Comparison of ENCODE assay signal across 8 cellular contexts in genomic region chr2:171210864-171211431, GRCh38. TPM values are rescaled to one million over a fixed set of nuclear protein-coding genes. Genes with fewer than 3 reads are reported as not detected.
A peak's percentile ranks its signal among the peaks of the same experiment; 100 is the strongest.
DNase-seq lines count a peak whose midpoint lies in the region; ATAC-seq and TF ChIP-seq lines count a peak whose summit lies in the region.

No MANE protein-coding gene starts in this region.

- H3K27ac ChIP-seq in mammary epithelial cell (ENCODE audit: insufficient read depth, low read depth, low read length) (no peak overlapping the region), breast epithelium (no peak overlapping the region)

- no peaks in the 10 kb centered on the region for H3K9me3 Mint-ChIP-seq in activated CD8-positive, alpha-beta T cell treated with anti-CD3 and anti-CD28 coated beads, Interleukin-2, amount 10 ng/mL, durations not matched to agents 7 days and 5 days (ENCODE audit: insufficient read depth)

- no peak overlapping the region for H3K9ac ChIP-seq in mammary epithelial cell (ENCODE audit: insufficient read depth, low read length)

- peak overlapping the region; percentile 20 for H2AFZ ChIP-seq in mammary epithelial cell (ENCODE audit: low read depth, low read length)

- H3K36me3 Mint-ChIP-seq in activated CD8-positive, alpha-beta T cell treated with anti-CD3 and anti-CD28 coated beads, Interleukin-2, amount 10 ng/mL, durations not matched to agents 7 days and 5 days (ENCODE audit: low read depth) = peaks cover 5% of the 10 kb centered on the region

- H3K9me3 ChIP-seq in mammary epithelial cell (replicated peaks; ENCODE audit: insufficient read depth, low read length) = no peaks in the 10 kb centered on the region
- no peaks in the 10 kb centered on the region for H3K9me3 ChIP-seq in breast epithelium

- POLR2A ChIA-PET in activated CD8-positive, alpha-beta T cell treated with anti-CD3 and anti-CD28 coated beads, Interleukin-2, amount 10 ng/mL, durations not matched to agents 7 days and 5 days (lab: Charles Lee) = interaction anchor here (1.0 to 1.7 kb wide), 3 partner anchors 37 to 282 kb away, joined by 4 to 6 read pairs (median 5); partner anchors contain the start of genes GORASP2 and TLK1

- H3K36me3 ChIP-seq in mammary epithelial cell (ENCODE audit: insufficient read depth, low read length) = no peaks in the 10 kb centered on the region
- no peaks in the 10 kb centered on the region for H3K36me3 ChIP-seq in breast epithelium

- H3K4me3 Mint-ChIP-seq in activated CD8-positive, alpha-beta T cell treated with anti-CD3 and anti-CD28 coated beads, Interleukin-2, amount 10 ng/mL, durations not matched to agents 7 days and 5 days = peak overlapping the region; percentile 62

- intact Hi-C loops in mammary epithelial cell (cut with micrococcal nuclease) = no loop called here
- intact Hi-C loops in breast epithelium (cut with DNase I; ENCODE audit: low total_unique reads) = no loop called here

- H3K4me2 ChIP-seq in mammary epithelial cell (ENCODE audit: insufficient read depth, low read depth, low read length) = no peak overlapping the region

- TF ChIP-seq CTCF in mammary epithelial cell (conservative IDR thresholded peaks at IDR 0.05 in 1 of 2, IDR thresholded peaks at IDR 0.05 in 1 of 2; ENCODE audit: extremely low read depth in 1 of 2, insufficient read depth in 1 of 2, low read depth in 1 of 2, low read length in 2 of 2) (no peak), breast epithelium (IDR thresholded peaks at IDR 0.05) (no peak)

- WGBS in mammary epithelial cell (ENCODE audit: low coverage, missing lambda C conversion rate) = 50% methylated on average over 8 of the region's 8 CpGs

- dilution Hi-C loops in mammary epithelial cell (cut with HindIII; ENCODE audit: low sequenced_read_pairs) = no loop called here

- CTCF ChIA-PET in mammary epithelial cell (lab: Charles Lee; ENCODE audit: low non-redundant PET) = no interaction called here
- CTCF ChIA-PET in activated CD8-positive, alpha-beta T cell treated with anti-CD3 and anti-CD28 coated beads, Interleukin-2, amount 10 ng/mL, durations not matched to agents 7 days and 5 days (lab: Charles Lee) = interaction anchor here (1.0 kb wide), 1 partner anchor 48 kb away, joined by 3 read pairs; no protein-coding TSS in a partner anchor

- no peaks in the 10 kb centered on the region for H4K20me1 ChIP-seq in mammary epithelial cell (ENCODE audit: insufficient read depth, low read length)

- H3K79me2 ChIP-seq in mammary epithelial cell (ENCODE audit: insufficient read depth, low read length) = no peaks in the 10 kb centered on the region

- no TSS peak for BruUV-seq in mammary epithelial cell (replicated peaks; lab: Mats Ljungman, UMichigan)

- TF ChIP-seq POLR2A in breast epithelium (IDR thresholded peaks at IDR 0.05) = no peak

- H3K4me1 ChIP-seq in mammary epithelial cell (ENCODE audit: insufficient read depth, low read length) (no peaks in the 10 kb centered on the region), breast epithelium (no peaks in the 10 kb centered on the region)

- in situ Hi-C loops in mammary epithelial cell (cut with MboI; ENCODE audit: low sequenced_read_pairs in 2 of 2) = no loop called here

- peak; percentile 98 for ATAC-seq in activated CD8-positive, alpha-beta T cell treated with anti-CD3 and anti-CD28 coated beads, Interleukin-2, amount 10 ng/mL, durations not matched to agents 7 days and 5 days

- H3K27me3 Mint-ChIP-seq in activated CD8-positive, alpha-beta T cell treated with anti-CD3 and anti-CD28 coated beads, Interleukin-2, amount 10 ng/mL, durations not matched to agents 7 days and 5 days (ENCODE audit: low read depth) = no peaks in the 10 kb centered on the region

- H3K4me1 Mint-ChIP-seq in activated CD8-positive, alpha-beta T cell treated with anti-CD3 and anti-CD28 coated beads, Interleukin-2, amount 10 ng/mL, durations not matched to agents 7 days and 5 days (ENCODE audit: low read depth) = peaks cover 39% of the 10 kb centered on the region

- H3K27me3 ChIP-seq in mammary epithelial cell (ENCODE audit: insufficient read depth, low read length) (no peaks in the 10 kb centered on the region), breast epithelium (no peaks in the 10 kb centered on the region)

- H3K4me3 ChIP-seq in mammary epithelial cell (replicated peaks in 1 of 3; ENCODE audit: insufficient read depth in 1 of 3, low read depth in 2 of 3, low read length in 3 of 3) = no peak overlapping the region
- no peak overlapping the region for H3K4me3 ChIP-seq in breast epithelium

- H3K27ac Mint-ChIP-seq in activated CD8-positive, alpha-beta T cell treated with anti-CD3 and anti-CD28 coated beads, Interleukin-2, amount 10 ng/mL, durations not matched to agents 7 days and 5 days = peak overlapping the region; percentile 95

- DNase-seq in mammary epithelial cell = no peak
- DNase-seq in breast epithelium (ENCODE audit: low spot score in 2 of 2) = no peak
- peak; percentile 20 for DNase-seq in HuH-7 (ENCODE audit: low spot score)
- peak; percentile 82 for DNase-seq in activated CD8-positive, alpha-beta T cell treated with anti-CD3 and anti-CD28 coated beads, Interleukin-2, amount 10 ng/mL, durations not matched to agents 7 days and 5 days
- DNase-seq in stimulated activated CD4-positive, alpha-beta T cell treated with anti-CD3 and anti-CD28 coated beads, Interleukin-4, amount 100 ng/mL, for 1 hour = peak; percentile 15
- DNase-seq in GM19240 (ENCODE audit: insufficient read length, low spot score) = no peak
- no peak for DNase-seq in foreskin melanocyte
- no peak for DNase-seq in NCI-H2081 treated with DMSO at 0.1 percent for 48 hours (lab: John Stamatoyannopoulos, UW)

RNA-seq across cellular contexts. Expression of gene TLK1, which starts 50.3 kb away (rescaled TPM):
- 10 to 100 TPM; 15.8 to 60.1 TPM for total RNA-seq in mammary epithelial cell
- polyA plus RNA-seq in mammary epithelial cell = 8.2 TPM
- polyA minus RNA-seq in mammary epithelial cell = 24.4 TPM
- 10 to 100 TPM; 34.1 to 45.7 (median 40.6) TPM for total RNA-seq in breast epithelium
- total RNA-seq in activated CD8-positive, alpha-beta T cell treated with anti-CD3 and anti-CD28 coated beads, Interleukin-2, amount 10 ng/mL, durations not matched to agents 7 days and 5 days = 10 to 100 TPM; 89.1 to 96.3 TPM

Comparison
In these comparisons a context has a peak if more than half of its experiments do, and no peak if none do; other contexts are left out.
1. DNase-seq: peak in HuH-7 (single experiment), activated CD8-positive, alpha-beta T cell treated with anti-CD3 and anti-CD28 coated beads, Interleukin-2, amount 10 ng/mL, durations not matched to agents 7 days and 5 days (single experiment) and stimulated activated CD4-positive, alpha-beta T cell treated with anti-CD3 and anti-CD28 coated beads, Interleukin-4, amount 100 ng/mL, for 1 hour (single experiment); none in mammary epithelial cell (single experiment), breast epithelium (0 of 2), GM19240 (single experiment), foreskin melanocyte (single experiment) and NCI-H2081 treated with DMSO at 0.1 percent for 48 hours (single experiment).